ENCODE assay signal across 8 cellular contexts in genomic region chr7:141975806-141976523, GRCh38. TPM values are rescaled to one million over a fixed set of nuclear protein-coding genes. Genes with fewer than 3 reads are reported as not detected.
DNase-seq lines count a peak whose midpoint lies in the region; ATAC-seq and TF ChIP-seq lines count a peak whose summit lies in the region.

No MANE protein-coding gene starts in this region.

- no peak overlapping the region for H3K27ac Mint-ChIP-seq in glutamatergic neuron (ENCODE audit: unreplicated experiment)
- H3K27ac Mint-ChIP-seq in osteocyte (ENCODE audit: unreplicated experiment), result no peak overlapping the region

- peaks cover 4% of the 10 kb centered on the region for H3K27me3 Mint-ChIP-seq in glutamatergic neuron (ENCODE audit: unreplicated experiment)
- H3K27me3 Mint-ChIP-seq in osteocyte (ENCODE audit: unreplicated experiment), result peaks cover 16% of the 10 kb centered on the region

- H3K27me3 ChIP-seq in SJCRH30, result no peaks in the 10 kb centered on the region; the same call in 1 of the 2 replicates
- H3K27me3 ChIP-seq in tibial nerve, result no peaks in the 10 kb centered on the region

- ATAC-seq in GM21786 (IDR thresholded peaks at IDR 0.05; ENCODE audit: unreplicated experiment), result peak; percentile 83

- H3K4me1 Mint-ChIP-seq in glutamatergic neuron (ENCODE audit: low read depth, unreplicated experiment) (no peaks in the 10 kb centered on the region), osteocyte (ENCODE audit: unreplicated experiment) (peaks cover 7% of the 10 kb centered on the region)

- H3K36me3 ChIP-seq in SJCRH30 (no peaks in the 10 kb centered on the region), tibial nerve (no peaks in the 10 kb centered on the region)

- H3K9me3 Mint-ChIP-seq in glutamatergic neuron (ENCODE audit: unreplicated experiment), result no peaks in the 10 kb centered on the region
- no peaks in the 10 kb centered on the region for H3K9me3 Mint-ChIP-seq in osteocyte (ENCODE audit: unreplicated experiment)

- no peak for TF ChIP-seq EP300 in tibial nerve (IDR thresholded peaks at IDR 0.05)

- WGBS in tibial nerve, 2 donors, result 18% methylated on average over 21 of the region's 21 CpGs

- H3K9me3 ChIP-seq in SJCRH30 (replicated peaks), result no peaks in the 10 kb centered on the region
- no peaks in the 10 kb centered on the region for H3K9me3 ChIP-seq in tibial nerve

- H3K27ac ChIP-seq in SJCRH30, result no peak overlapping the region
- H3K27ac ChIP-seq in tibial nerve, result peak overlapping the region in 1 of 4 donors; percentile 44

- H3K36me3 Mint-ChIP-seq in glutamatergic neuron (ENCODE audit: unreplicated experiment) (no peaks in the 10 kb centered on the region), osteocyte (ENCODE audit: unreplicated experiment) (no peaks in the 10 kb centered on the region)

- H3K4me3 Mint-ChIP-seq in glutamatergic neuron (ENCODE audit: unreplicated experiment), result peak overlapping the region; percentile 60
- H3K4me3 Mint-ChIP-seq in osteocyte (ENCODE audit: unreplicated experiment), result peak overlapping the region; percentile 58

- peak; percentile 81 for DNase-seq in Daoy (ENCODE audit: low read depth)
- peak; percentile 60 for DNase-seq in LHCN-M2 (ENCODE audit: low read depth)
- DNase-seq in SJCRH30, result peak; percentile 58 to 83
- peak; percentile 56 for DNase-seq in activated naive CD4-positive, alpha-beta T cell treated with Interleukin-2 at 50 U/mL for 16 hours
- peak; percentile 91 for DNase-seq in glutamatergic neuron
- DNase-seq in osteocyte (ENCODE audit: extremely low spot score, unreplicated experiment), result peak; percentile 90
- DNase-seq in tibial nerve (ENCODE audit: low spot score in 2 of 2), result peak; percentile 40 to 55

- H3K4me3 ChIP-seq in SJCRH30 (no peak overlapping the region), tibial nerve (peak overlapping the region in 1 of 4 donors; percentile 34)

- no peaks in the 10 kb centered on the region for H3K4me1 ChIP-seq in SJCRH30
- peaks cover 0 to 3% (median 0%) of the 10 kb centered on the region in 4 donors for H3K4me1 ChIP-seq in tibial nerve

- no peak for TF ChIP-seq POLR2A in tibial nerve (IDR thresholded peaks at IDR 0.05)

- TF ChIP-seq CTCF in glutamatergic neuron (IDR thresholded peaks at IDR 0.05; ENCODE audit: partially characterized antibody, unreplicated experiment) (peak; percentile 88), osteocyte (IDR thresholded peaks at IDR 0.05) (peak; percentile 97), tibial nerve (IDR thresholded peaks at IDR 0.05) (peak; percentile 46 to 69 (median 62))

RNA-seq across cellular contexts. Expression of gene TAS2R38, which starts 2.4 kb away (rescaled TPM):
- total RNA-seq in Daoy (2014; rRNA removed; shearing (Covaris generic)), result not detected in 2 replicates
- total RNA-seq in LHCN-M2 (2014; rRNA removed), result not detected in 2 replicates
- polyA plus RNA-seq in LHCN-M2 (2012), result not detected
- not detected in 2 replicates for total RNA-seq in SJCRH30 (2014; rRNA removed; shearing (Covaris generic))
- total RNA-seq in glutamatergic neuron (ENCODE audit: unreplicated experiment), result not detected
- not detected in 2 replicates for total RNA-seq in osteocyte
- not detected for total RNA-seq in tibial nerve

RNA-seq across cellular contexts. Expression of gene MGAM, which starts 19.7 kb away (rescaled TPM):
- total RNA-seq in Daoy (2014; rRNA removed; shearing (Covaris generic)), result 0.40 TPM in 1 of 2 replicates, not detected in the other
- 0.06 and 0.17 TPM in 2 replicates for total RNA-seq in LHCN-M2 (2014; rRNA removed)
- polyA plus RNA-seq in LHCN-M2 (2012), result 0.02 TPM
- 0.02 TPM in 1 of 2 replicates, not detected in the other for total RNA-seq in SJCRH30 (2014; rRNA removed; shearing (Covaris generic))
- total RNA-seq in glutamatergic neuron (ENCODE audit: unreplicated experiment), result 0.05 TPM
- not detected in 2 replicates for total RNA-seq in osteocyte
- under 1 TPM; 0.20 to 0.30 (median 0.21) TPM for total RNA-seq in tibial nerve

RNA-seq across cellular contexts. Expression of gene CLEC5A, which starts 29.2 kb away (rescaled TPM):
- not detected in 2 replicates for total RNA-seq in Daoy (2014; rRNA removed; shearing (Covaris generic))
- total RNA-seq in LHCN-M2 (2014; rRNA removed) (not detected in 2 replicates), glutamatergic neuron (ENCODE audit: unreplicated experiment) (not detected), osteocyte (not detected in 2 replicates), tibial nerve (10 to 100 TPM in 1 of 4 donors, 1 to 10 TPM in 3; 3.0 to 13.1 (median 3.7) TPM)
- not detected for polyA plus RNA-seq in LHCN-M2 (2012)
- total RNA-seq in SJCRH30 (2014; rRNA removed; shearing (Covaris generic)), result not detected in 2 replicates

RNA-seq across cellular contexts. Expression of gene OR9A4, which starts 59.8 kb away (rescaled TPM):
- not detected in 2 replicates for total RNA-seq in Daoy (2014; rRNA removed; shearing (Covaris generic))
- total RNA-seq in LHCN-M2 (2014; rRNA removed), result not detected in 2 replicates
- polyA plus RNA-seq in LHCN-M2 (2012), result not detected
- total RNA-seq in SJCRH30 (2014; rRNA removed; shearing (Covaris generic)), result not detected in 2 replicates
- not detected for total RNA-seq in glutamatergic neuron (ENCODE audit: unreplicated experiment)
- total RNA-seq in osteocyte, result not detected in 2 replicates
- under 1 TPM in 1 of 4 donors, not detected in 3; 0.59 TPM for total RNA-seq in tibial nerve
